In genomic region chr16:3717235-3718018, GRCh38 we compare ENCODE assay signal across 8 cellular contexts. TPM values are rescaled to one million over a fixed set of nuclear protein-coding genes. Genes with fewer than 3 reads are reported as not detected.
DNase-seq lines count a peak whose midpoint lies in the region; ATAC-seq and TF ChIP-seq lines count a peak whose summit lies in the region.

TRAP1 (minus strand) TSS chr16:3717524; CDS start chr16:3717508, 16 bp downstream.

- POLR2A ChIA-PET in activated B cell treated with CpG ODN at 0.5 μM for 24 hours (lab: Charles Lee): interaction anchor here (0.6 to 2.1 kb wide), 11 partner anchors 19 to 707 kb away, joined by 3 to 11 read pairs (median 4); partner anchors contain the start of genes CREBBP, PAM16, SLX4 and TFAP4

- CTCF ChIA-PET in activated B cell treated with CpG ODN at 0.5 μM for 24 hours (lab: Charles Lee): no interaction called here

- intact Hi-C loops in activated B cell treated with CpG ODN at 0.5 μM for 24 hours (cut with micrococcal nuclease): loop anchor here (1.0 to 5.0 kb wide), 3 partner anchors 27 to 435 kb away; partner anchors contain the start of gene ZNF263

- H3K27me3 Mint-ChIP-seq in activated B cell treated with CpG ODN at 0.5 μM for 24 hours: no peaks in the 10 kb centered on the region

- peaks cover 14% of the 10 kb centered on the region for H3K36me3 Mint-ChIP-seq in activated B cell treated with CpG ODN at 0.5 μM for 24 hours (ENCODE audit: low read depth)

- no peaks in the 10 kb centered on the region for H3K9me3 Mint-ChIP-seq in activated B cell treated with CpG ODN at 0.5 μM for 24 hours

- H3K27ac Mint-ChIP-seq in activated B cell treated with CpG ODN at 0.5 μM for 24 hours: peak within 1 kb of the TSS; percentile 85

- peak within 1 kb of the TSS; percentile 91 for H3K4me3 Mint-ChIP-seq in activated B cell treated with CpG ODN at 0.5 μM for 24 hours

- H3K4me1 Mint-ChIP-seq in activated B cell treated with CpG ODN at 0.5 μM for 24 hours: peaks cover 20% of the 10 kb centered on the region

- H3K27ac ChIP-seq in 22Rv1: peak within 1 kb of the TSS; percentile 73

- DNase-seq in NCI-H2196 (lab: John Stamatoyannopoulos, UW; ENCODE audit: unreplicated experiment) (peak; percentile 83), activated B cell treated with CpG ODN at 0.5 μM for 24 hours (peak; percentile 90), cardiac fibroblast (ENCODE audit: low read depth in 2 of 2) (peak; percentile 77 to 84), inferior parietal cortex (ENCODE audit: extremely low spot score) (peak; percentile 79), smooth muscle cell of the brain vasculature (ENCODE audit: low read depth, low spot score) (peak; percentile 43)

- peak within 1 kb of the TSS; percentile 98 to 99 for H3K4me3 ChIP-seq in cardiac fibroblast (replicated peaks in 1 of 2; ENCODE audit: low read depth in 2 of 2, low read length in 2 of 2)

- ATAC-seq in GM18517 (IDR thresholded peaks at IDR 0.05; ENCODE audit: unreplicated experiment): peak; percentile 79
- ATAC-seq in HG03039 (IDR thresholded peaks at IDR 0.05; ENCODE audit: unreplicated experiment): peak; percentile 77
- peak; percentile 95 for ATAC-seq in activated B cell treated with CpG ODN at 0.5 μM for 24 hours (ENCODE audit: low read depth)

- TF ChIP-seq CTCF in 22Rv1 (IDR thresholded peaks at IDR 0.05): no peak
- TF ChIP-seq CTCF in activated B cell treated with CpG ODN at 0.5 μM for 24 hours (IDR thresholded peaks at IDR 0.05): no peak
- TF ChIP-seq CTCF in cardiac fibroblast (IDR thresholded peaks at IDR 0.05; ENCODE audit: low read depth, low read length): no peak

RNA-seq across cellular contexts. Expression of gene TRAP1, which starts in this region (rescaled TPM):
- 78.7 and 82.2 TPM in 2 replicates for total RNA-seq in activated B cell treated with CpG ODN at 0.5 μM for 24 hours

Comparison
In these comparisons a context has a peak if more than half of its experiments do, and no peak if none do; other contexts are left out.
1. Peak in every context shown above with its lines: DNase-seq, ATAC-seq, H3K4me3 ChIP-seq and H3K27ac ChIP-seq.